In the genomic region with DNA sequence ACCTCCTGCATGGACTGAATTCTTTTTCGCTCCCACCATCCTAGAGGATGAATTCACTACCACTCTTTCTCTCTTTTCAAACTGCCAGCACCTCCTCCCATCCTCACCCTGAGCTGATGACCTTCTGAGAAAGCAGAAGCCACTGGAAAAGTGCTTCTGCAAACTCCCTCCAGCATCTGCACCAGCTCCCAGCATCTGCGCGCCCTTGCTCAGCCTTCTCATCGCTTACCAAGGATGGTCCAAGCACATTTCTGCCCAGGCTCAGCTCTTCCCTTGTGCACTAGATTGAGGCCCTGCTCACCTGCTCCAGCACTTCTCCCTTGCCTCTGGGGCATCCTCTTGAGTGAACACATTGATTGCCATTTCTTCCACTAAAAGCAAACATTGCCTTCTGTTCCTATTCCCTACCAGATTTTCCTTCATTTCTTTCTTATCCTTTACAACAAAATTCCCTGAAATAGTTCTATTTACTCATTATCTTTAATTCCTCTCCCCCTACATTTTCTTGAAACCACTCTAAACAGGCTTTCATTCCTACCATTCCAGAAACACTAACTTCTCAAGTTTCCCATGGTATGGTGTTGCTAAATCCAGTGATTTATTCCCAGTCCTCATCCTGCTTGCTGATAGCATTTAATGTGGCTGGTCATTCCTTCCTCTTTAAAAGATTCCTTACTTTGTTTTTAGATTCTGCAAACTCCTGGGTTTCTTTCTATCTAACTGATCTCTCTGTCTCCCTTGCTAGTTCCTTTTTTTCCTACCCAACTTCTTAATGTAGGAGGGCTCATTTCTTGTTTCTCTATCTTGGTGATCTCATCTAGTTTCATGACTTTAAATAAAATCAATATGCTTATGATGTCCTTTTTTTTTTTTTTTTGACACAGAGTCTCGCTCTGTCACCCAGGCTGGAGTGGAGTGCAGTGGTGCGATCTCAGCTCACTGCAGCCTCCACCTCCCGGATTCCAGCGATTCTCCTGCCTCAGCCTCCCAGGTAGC, we compare ENCODE assay signal across 16 cellular contexts. TPM values are rescaled to one million over a fixed set of nuclear protein-coding genes. Genes with fewer than 3 reads are reported as not detected.
A peak's percentile ranks its signal among the peaks of the same experiment; 100 is the strongest.
DNase-seq lines count a peak whose midpoint lies in the region; ATAC-seq and TF ChIP-seq lines count a peak whose summit lies in the region.
"Had no signal": no experiment of that assay in that cellular context is flagged by ENCODE, and none has a peak within 500 bp of the region (broad histone marks: within the 10 kb centered on the region; RNA-seq: fewer than 3 reads in every experiment).

No MANE protein-coding gene starts in this region.

- no peaks in the 10 kb centered on the region for H3K9me3 Mint-ChIP-seq in HFFc6
- peaks cover 7% of the 10 kb centered on the region for H3K9me3 Mint-ChIP-seq in natural killer cell treated with Interleukin-12 subunit alpha and Interleukin-12 subunit beta and Interleukin-15 and Interleukin-18, amount 100 ng/mL, for 72 hours
- H3K9me3 Mint-ChIP-seq in glutamatergic neuron (ENCODE audit: unreplicated experiment): peaks cover 5% of the 10 kb centered on the region
- H3K9me3 Mint-ChIP-seq: activated CD4-positive, alpha-beta memory T cell treated with anti-CD3 and anti-CD28 coated beads, Interleukin-2, amount 10 ng/mL, durations not matched to agents 7 days and 5 days had no signal

- H3K4me3 Mint-ChIP-seq in HFFc6 (no peak overlapping the region), glutamatergic neuron (ENCODE audit: unreplicated experiment) (no peak overlapping the region)
- no peak overlapping the region for H3K4me3 Mint-ChIP-seq in natural killer cell treated with Interleukin-12 subunit alpha and Interleukin-12 subunit beta and Interleukin-15 and Interleukin-18, amount 100 ng/mL, for 72 hours
- H3K4me3 Mint-ChIP-seq: activated CD4-positive, alpha-beta memory T cell treated with anti-CD3 and anti-CD28 coated beads, Interleukin-2, amount 10 ng/mL, durations not matched to agents 7 days and 5 days had no signal

- no peak overlapping the region for H3K27ac Mint-ChIP-seq in HFFc6
- H3K27ac Mint-ChIP-seq in natural killer cell treated with Interleukin-12 subunit alpha and Interleukin-12 subunit beta and Interleukin-15 and Interleukin-18, amount 100 ng/mL, for 72 hours: no peak overlapping the region
- H3K27ac Mint-ChIP-seq in glutamatergic neuron (ENCODE audit: unreplicated experiment): no peak overlapping the region
- H3K27ac Mint-ChIP-seq: activated CD4-positive, alpha-beta memory T cell treated with anti-CD3 and anti-CD28 coated beads, Interleukin-2, amount 10 ng/mL, durations not matched to agents 7 days and 5 days had no signal

- H3K36me3 Mint-ChIP-seq in HFFc6 (ENCODE audit: low read depth) (no peaks in the 10 kb centered on the region), glutamatergic neuron (ENCODE audit: unreplicated experiment) (peaks cover 9% of the 10 kb centered on the region)
- H3K36me3 Mint-ChIP-seq in natural killer cell treated with Interleukin-12 subunit alpha and Interleukin-12 subunit beta and Interleukin-15 and Interleukin-18, amount 100 ng/mL, for 72 hours: peaks cover 26% of the 10 kb centered on the region

- no peak for ATAC-seq in natural killer cell treated with Interleukin-12 subunit alpha and Interleukin-12 subunit beta and Interleukin-15 and Interleukin-18, amount 100 ng/mL, for 72 hours
- no peak for ATAC-seq in GM18909 (IDR thresholded peaks at IDR 0.05; ENCODE audit: poor library complexity, unreplicated experiment)
- ATAC-seq in GM21367 (IDR thresholded peaks at IDR 0.05; ENCODE audit: unreplicated experiment): no peak

- DNase-seq in AG08395 (ENCODE audit: low spot score) (peak; percentile 77), HFFc6 (peak; percentile 55), amniotic epithelial cell (ENCODE audit: low read depth) (peak; percentile 100), kidney glomerular epithelial cell (lab: John Stamatoyannopoulos, UW) (peak; percentile 21), glutamatergic neuron (no peak)
- DNase-seq in natural killer cell treated with Interleukin-12 subunit alpha and Interleukin-12 subunit beta and Interleukin-15 and Interleukin-18, amount 100 ng/mL, for 72 hours (ENCODE audit: low spot score): no peak
- DNase-seq: activated CD4-positive, alpha-beta memory T cell treated with anti-CD3 and anti-CD28 coated beads, Interleukin-2, amount 10 ng/mL, durations not matched to agents 7 days and 5 days; DMS79; effector CD8-positive, alpha-beta T cell; NCI-H1105 treated with DMSO at 0.1 percent for 48 hours; stimulated activated CD4-positive, alpha-beta T cell treated with anti-CD3 and anti-CD28 coated beads, Interleukin-15, amount 100 ng/mL, for 24 hours; T1000; testis had no signal

- no peak for TF ChIP-seq CTCF in HFFc6 (IDR thresholded peaks at IDR 0.05)
- no peak for TF ChIP-seq CTCF in glutamatergic neuron (IDR thresholded peaks at IDR 0.05; ENCODE audit: partially characterized antibody, unreplicated experiment)

- H3K4me1 Mint-ChIP-seq in HFFc6 (ENCODE audit: low read depth): no peaks in the 10 kb centered on the region
- peaks cover 48 to 53% of the 10 kb centered on the region in 2 donors for H3K4me1 Mint-ChIP-seq in natural killer cell treated with Interleukin-12 subunit alpha and Interleukin-12 subunit beta and Interleukin-15 and Interleukin-18, amount 100 ng/mL, for 72 hours (ENCODE audit: low read depth in 2 of 2)
- H3K4me1 Mint-ChIP-seq in glutamatergic neuron (ENCODE audit: low read depth, unreplicated experiment): no peaks in the 10 kb centered on the region

- peaks cover 22% of the 10 kb centered on the region for H3K27me3 Mint-ChIP-seq in HFFc6 (ENCODE audit: insufficient read depth)
- peaks cover 0 to 9% of the 10 kb centered on the region in 2 donors for H3K27me3 Mint-ChIP-seq in natural killer cell treated with Interleukin-12 subunit alpha and Interleukin-12 subunit beta and Interleukin-15 and Interleukin-18, amount 100 ng/mL, for 72 hours
- H3K27me3 Mint-ChIP-seq in glutamatergic neuron (ENCODE audit: unreplicated experiment): peaks cover 2% of the 10 kb centered on the region

RNA-seq across cellular contexts. Expression of a gene that starts 42.5 kb away (rescaled TPM):
- total RNA-seq in HFFc6 (2021; fragmentation: NEBNext Ultra II Directional; extraction: Animal tissue kit (Norgen Biotek cat#: 25700)): not detected
- 10 to 100 TPM; 36.3 to 57.7 TPM for total RNA-seq in natural killer cell treated with Interleukin-12 subunit alpha and Interleukin-12 subunit beta and Interleukin-15 and Interleukin-18, amount 100 ng/mL, for 72 hours
- not detected for total RNA-seq in glutamatergic neuron (ENCODE audit: unreplicated experiment)
- total RNA-seq: RPMI7951 had no signal

Comparison
In these comparisons a context has a peak if more than half of its experiments do, and no peak if none do; other contexts are left out.
1. DNase-seq: peak in AG08395 (single experiment), HFFc6 (single experiment), amniotic epithelial cell (single experiment) and kidney glomerular epithelial cell (single experiment); none in natural killer cell treated with Interleukin-12 subunit alpha and Interleukin-12 subunit beta and Interleukin-15 and Interleukin-18, amount 100 ng/mL, for 72 hours (single experiment) and glutamatergic neuron (single experiment).
2. RNA of a gene that starts 42.5 kb away (total RNA-seq): 36.3 to 57.7 TPM in natural killer cell treated with Interleukin-12 subunit alpha and Interleukin-12 subunit beta and Interleukin-15 and Interleukin-18, amount 100 ng/mL, for 72 hours; not detected in HFFc6 and not detected in glutamatergic neuron (single experiment); every median in the first group is over 10 times any median in the second.